30 cellular contexts compared by ENCODE assay signal in the genomic region with DNA sequence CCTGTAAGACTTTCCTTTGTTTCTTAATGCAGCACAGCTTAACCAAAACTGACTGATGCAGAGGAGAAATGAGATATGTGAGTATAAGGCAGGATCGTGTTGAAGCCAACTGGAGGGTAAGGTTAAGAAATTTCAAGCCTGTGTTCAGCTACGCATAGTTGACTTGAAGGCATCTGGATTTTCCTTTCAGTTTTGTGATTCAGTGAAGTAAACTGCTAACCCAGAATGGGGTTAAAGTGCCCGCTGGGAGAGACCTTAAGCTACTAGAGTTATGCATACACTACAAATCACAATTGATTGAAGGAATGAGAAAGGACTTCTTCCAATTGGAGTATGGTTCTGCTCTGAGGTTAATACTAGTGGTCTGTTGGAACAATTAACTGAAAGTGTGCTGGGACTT. TPM values are rescaled to one million over a fixed set of nuclear protein-coding genes. Genes with fewer than 3 reads are reported as not detected.
"Had no signal": no experiment of that assay in that cellular context is flagged by ENCODE, and none has a peak within 500 bp of the region (broad histone marks: within the 10 kb centered on the region; RNA-seq: fewer than 3 reads in every experiment).

No MANE protein-coding gene starts in this region.

- H3K9me3 Mint-ChIP-seq: stimulated activated naive B cell treated with anti-CD40 and anti-IgM and Interleukin-4, amounts not matched to agents 10 μg/mL and 1 μg/mL and 100 μg/mL, for 72 hours had no signal

- DNase-seq: heart left ventricle; hypothalamus; kidney glomerular epithelial cell; left colon; left ventricle myocardium inferior; midbrain; mucosa of descending colon; naive thymus-derived CD4-positive, alpha-beta T cell; nucleus accumbens; pancreas; posterior cingulate gyrus; right lobe of liver; stimulated activated CD4-positive, alpha-beta T cell treated with anti-CD3 and anti-CD28 coated beads, Interleukin-12 subunit alpha, Interleukin-12 subunit beta, amount 100 ng/mL, for 4 hours; stimulated activated CD4-positive, alpha-beta T cell treated with anti-CD3 and anti-CD28 coated beads, Interleukin-15, amount 100 ng/mL, for 24 hours; stimulated activated CD4-positive, alpha-beta T cell treated with anti-CD3 and anti-CD28 coated beads, Interleukin-2, amount 100 ng/mL, for 24 hours; stimulated activated CD4-positive, alpha-beta T cell treated with anti-CD3 and anti-CD28 coated beads, Interleukin-4, amount 100 ng/mL, for 1 hour; stimulated activated naive B cell treated with anti-CD40 and anti-IgM and Interleukin-4, amounts not matched to agents 10 μg/mL and 1 μg/mL and 100 μg/mL, for 72 hours; stimulated activated naive CD8-positive, alpha-beta T cell treated with anti-CD3 and anti-CD28 coated beads, Interleukin-15, Interleukin-2, amounts not matched to agents 100 U/mL and 50 U/mL, for 24 hours; stomach; testis; thyroid gland; transverse colon; upper lobe of left lung had no signal

- H3K27ac ChIP-seq: heart left ventricle, left ventricle myocardium inferior, pancreas, prostate gland, right lobe of liver, stomach, testis, thyroid gland, transverse colon, upper lobe of left lung had no signal

- H3K4me3 ChIP-seq: heart left ventricle, left ventricle myocardium inferior, lung, mucosa of descending colon, pancreas, prostate gland, right lobe of liver, stomach, testis, thyroid gland, transverse colon, upper lobe of left lung had no signal

- ATAC-seq: heart left ventricle; left colon; mucosa of descending colon; naive thymus-derived CD4-positive, alpha-beta T cell; natural killer cell treated with Interleukin-12 subunit alpha and Interleukin-12 subunit beta and Interleukin-15 and Interleukin-18, amount 100 ng/mL, for 72 hours; pancreas; right lobe of liver; stimulated activated naive B cell treated with anti-CD40 and anti-IgM and Interleukin-4, amounts not matched to agents 10 μg/mL and 1 μg/mL and 100 μg/mL, for 72 hours; stimulated activated naive CD8-positive, alpha-beta T cell treated with anti-CD3 and anti-CD28 coated beads, Interleukin-15, Interleukin-2, amounts not matched to agents 100 U/mL and 50 U/mL, for 24 hours had no signal

- H3K4me3 Mint-ChIP-seq: memory B cell; naive thymus-derived CD4-positive, alpha-beta T cell; natural killer cell treated with Interleukin-12 subunit alpha and Interleukin-12 subunit beta and Interleukin-15 and Interleukin-18, amount 100 ng/mL, for 72 hours; stimulated activated naive B cell treated with anti-CD40 and anti-IgM and Interleukin-4, amounts not matched to agents 10 μg/mL and 1 μg/mL and 100 μg/mL, for 72 hours had no signal

- H3K27ac Mint-ChIP-seq: memory B cell; naive thymus-derived CD4-positive, alpha-beta T cell; natural killer cell treated with Interleukin-12 subunit alpha and Interleukin-12 subunit beta and Interleukin-15 and Interleukin-18, amount 100 ng/mL, for 72 hours; stimulated activated naive B cell treated with anti-CD40 and anti-IgM and Interleukin-4, amounts not matched to agents 10 μg/mL and 1 μg/mL and 100 μg/mL, for 72 hours had no signal

- H3K9me3 ChIP-seq: heart left ventricle, left ventricle myocardium inferior, mucosa of descending colon, pancreas, prostate gland, right lobe of liver, stomach, testis, thyroid gland, transverse colon, upper lobe of left lung had no signal

- H3K36me3 ChIP-seq: heart left ventricle, left ventricle myocardium inferior, pancreas, prostate gland, right lobe of liver, stomach, thyroid gland, transverse colon, upper lobe of left lung had no signal

- H3K4me1 ChIP-seq: heart left ventricle, left ventricle myocardium inferior, pancreas, prostate gland, right lobe of liver, stomach, testis, thyroid gland, transverse colon, upper lobe of left lung had no signal

- H3K27me3 ChIP-seq: pancreas, right lobe of liver, stomach, testis, thyroid gland, transverse colon, upper lobe of left lung had no signal

- FAIRE-seq: keratinocyte, pancreas had no signal

- H3K36me3 Mint-ChIP-seq: memory B cell; naive thymus-derived CD4-positive, alpha-beta T cell; natural killer cell treated with Interleukin-12 subunit alpha and Interleukin-12 subunit beta and Interleukin-15 and Interleukin-18, amount 100 ng/mL, for 72 hours; stimulated activated naive B cell treated with anti-CD40 and anti-IgM and Interleukin-4, amounts not matched to agents 10 μg/mL and 1 μg/mL and 100 μg/mL, for 72 hours had no signal

- H3K4me1 Mint-ChIP-seq: memory B cell; naive thymus-derived CD4-positive, alpha-beta T cell; stimulated activated naive B cell treated with anti-CD40 and anti-IgM and Interleukin-4, amounts not matched to agents 10 μg/mL and 1 μg/mL and 100 μg/mL, for 72 hours had no signal

RNA-seq across cellular contexts. Expression of gene THSD7B, which starts 22.6 kb away (rescaled TPM):
- total RNA-seq: lower leg skin; myocyte; naive thymus-derived CD4-positive, alpha-beta T cell; natural killer cell treated with Interleukin-12 subunit alpha and Interleukin-12 subunit beta and Interleukin-15 and Interleukin-18, amount 100 ng/mL, for 72 hours had no signal
- polyA plus RNA-seq: naive thymus-derived CD4-positive, alpha-beta T cell had no signal
